9 cellular contexts compared by ENCODE assay signal in genomic region chr10:50653142-50653541, GRCh38. TPM values are rescaled to one million over a fixed set of nuclear protein-coding genes. Genes with fewer than 3 reads are reported as not detected.
DNase-seq lines count a peak whose midpoint lies in the region; ATAC-seq, FAIRE-seq and TF ChIP-seq lines count a peak whose summit lies in the region.
"Had no signal": no experiment of that assay in that cellular context is flagged by ENCODE, and none has a peak within 500 bp of the region (broad histone marks: within the 10 kb centered on the region; RNA-seq: fewer than 3 reads in every experiment).

No MANE protein-coding gene starts in this region.

- H3K4me1 ChIP-seq in IMR-90 (ENCODE audit: control insufficient read depth, insufficient read depth, low read length): peaks cover 4% of the 10 kb centered on the region
- peaks cover 11 to 19% of the 10 kb centered on the region in 2 experiments; a peak in 4 of 5 replicates for H3K4me1 ChIP-seq in K562 (replicated peaks in 1 of 2; ENCODE audit: control insufficient read depth in 2 of 2, insufficient read depth in 2 of 2, low read length in 2 of 2)
- no peaks in the 10 kb centered on the region for H3K4me1 ChIP-seq in keratinocyte (ENCODE audit: control insufficient read depth, extremely low read depth, insufficient read depth, low read length)
- H3K4me1 ChIP-seq in upper lobe of right lung: peaks cover 6% of the 10 kb centered on the region
- H3K4me1 ChIP-seq: HAP-1 had no signal

- no peak for TF ChIP-seq EP300 in K562 (IDR thresholded peaks at IDR 0.05; ENCODE audit: low read length)

- dilution Hi-C loops in IMR-90 (cut with HindIII; ENCODE audit: low sequenced_read_pairs, unreplicated experiment) (no loop called here), keratinocyte (cut with MboI; ENCODE audit: extremely low pct_ligation_motif_present, low sequenced_read_pairs) (no loop called here)

- no peak for DNase-seq in GM10248 (ENCODE audit: extremely low spot score)
- DNase-seq in IMR-90: peak; percentile 47
- DNase-seq in K562 (ENCODE audit: extremely low read depth in 1 of 4, low spot score in 3 of 4): peak in 3 of 4 experiments; percentile 24 to 62 (median 47)
- DNase-seq in keratinocyte (ENCODE audit: low read depth, low spot score): no peak
- no peak for DNase-seq in upper lobe of right lung
- no peak for DNase-seq in NCI-H526 treated with DMSO at 0.1 percent for 48 hours (lab: John Stamatoyannopoulos, UW)

- no peak overlapping the region for H4K8ac ChIP-seq in IMR-90 (ENCODE audit: low read depth in 2 of 2, low read length in 2 of 2)

- H3K14ac ChIP-seq in IMR-90 (replicated peaks; ENCODE audit: low read depth, low read length): no peak overlapping the region; the same call in 1 of the 2 replicates

- H3K9me1 ChIP-seq in IMR-90 (ENCODE audit: insufficient read depth, low read length): no peaks in the 10 kb centered on the region
- H3K9me1 ChIP-seq in K562 (ENCODE audit: control insufficient read depth, insufficient read depth, low read length): no peaks in the 10 kb centered on the region
- H3K9me1 ChIP-seq in keratinocyte (ENCODE audit: control insufficient read depth, extremely low read depth, insufficient read depth, low read length): no peaks in the 10 kb centered on the region

- H3K79me1 ChIP-seq in IMR-90 (ENCODE audit: low read depth in 1 of 2, low read length in 2 of 2): no peaks in the 10 kb centered on the region; a peak in 1 of 4 replicates

- H2BK120ac ChIP-seq in IMR-90 (ENCODE audit: low read depth, low read length): no peak overlapping the region

- no peak overlapping the region for H2AK5ac ChIP-seq in IMR-90 (ENCODE audit: low read depth, low read length)

- BruUV-seq in IMR-90 (replicated peaks; lab: Mats Ljungman, UMichigan): no TSS peak
- no TSS peak for BruUV-seq in K562 (replicated peaks; lab: Mats Ljungman, UMichigan)

- no peak overlapping the region for H3K18ac ChIP-seq in IMR-90 (ENCODE audit: low read depth, low read length)

- TF ChIP-seq POLR2A in IMR-90 (IDR thresholded peaks at IDR 0.05; ENCODE audit: low read depth, low read length) (no peak), K562 (conservative IDR thresholded peaks at IDR 0.05) (no peak)

- H3K36me3 ChIP-seq in IMR-90 (ENCODE audit: control insufficient read depth, insufficient read depth, low read length) (no peaks in the 10 kb centered on the region), K562 (ENCODE audit: control insufficient read depth, insufficient read depth, low read length) (no peaks in the 10 kb centered on the region), keratinocyte (ENCODE audit: control insufficient read depth in 2 of 2, extremely low read depth in 1 of 2, insufficient read depth in 2 of 2, low read length in 2 of 2) (no peaks in the 10 kb centered on the region), upper lobe of right lung (no peaks in the 10 kb centered on the region)
- H3K36me3 ChIP-seq: HAP-1 had no signal

- H4K5ac ChIP-seq in IMR-90 (ENCODE audit: low read depth, low read length): no peak overlapping the region

- no peak overlapping the region for H2BK5ac ChIP-seq in IMR-90 (ENCODE audit: low read depth, low read length, poor library complexity, severe bottlenecking)

- FAIRE-seq in K562 (lab: Jason Lieb, UNC): peak; percentile 67
- FAIRE-seq in keratinocyte (lab: Jason Lieb, UNC): no peak

- peak; percentile 69 for TF ChIP-seq RAD21 in IMR-90 (IDR thresholded peaks at IDR 0.05; ENCODE audit: low read length)
- peak; percentile 53 to 75 for TF ChIP-seq RAD21 in K562 (CRISPR knock-in tag; conservative IDR thresholded peaks at IDR 0.05 in 1 of 2, IDR thresholded peaks at IDR 0.05 in 1 of 2)

- no peak overlapping the region for H3K4me3 ChIP-seq in IMR-90 (ENCODE audit: insufficient read depth, low read depth, low read length)
- no peak overlapping the region for H3K4me3 ChIP-seq in K562
- H3K4me3 ChIP-seq in keratinocyte (ENCODE audit: control insufficient read depth in 2 of 3, extremely low read depth in 1 of 3, insufficient read depth in 2 of 3, low read depth in 1 of 3, low read length in 3 of 3): no peak overlapping the region
- H3K4me3 ChIP-seq in upper lobe of right lung: no peak overlapping the region
- H3K4me3 ChIP-seq: HAP-1 had no signal

- H3K27ac ChIP-seq in 22Rv1: no peak overlapping the region
- no peak overlapping the region for H3K27ac ChIP-seq in IMR-90 (ENCODE audit: insufficient read depth, low read length)
- no peak overlapping the region for H3K27ac ChIP-seq in K562 (ENCODE audit: extremely low read depth, low read depth, low read length)
- H3K27ac ChIP-seq in keratinocyte (ENCODE audit: control insufficient read depth, insufficient read depth, low read length): no peak overlapping the region
- H3K27ac ChIP-seq in upper lobe of right lung: no peak overlapping the region

- in situ Hi-C loops in IMR-90 (cut with MboI; ENCODE audit: low sequenced_read_pairs): no loop called here
- in situ Hi-C loops in K562 (cut with MboI): no loop called here

- no peaks in the 10 kb centered on the region for H4K20me1 ChIP-seq in IMR-90 (ENCODE audit: insufficient read depth, low read length)
- H4K20me1 ChIP-seq in K562 (replicated peaks; ENCODE audit: control insufficient read depth, insufficient read depth, low read length): no peaks in the 10 kb centered on the region
- H4K20me1 ChIP-seq in keratinocyte (ENCODE audit: control insufficient read depth, extremely low read depth, insufficient read depth, low read length): no peaks in the 10 kb centered on the region

- WGBS in IMR-90 (ENCODE audit: extremely low coverage in 2 of 2, insufficient read length in 1 of 2), 2 experiments: no CpG with 5 or more reads among the region's 3 CpGs
- WGBS in K562 (ENCODE audit: insufficient coverage, low coverage, missing lambda C conversion rate): 0% methylated on average over 3 of the region's 3 CpGs

- no peaks in the 10 kb centered on the region; the same call in 1 of the 2 replicates for H3K9me3 ChIP-seq in IMR-90 (ENCODE audit: control insufficient read depth, insufficient read depth, low read length)
- H3K9me3 ChIP-seq in K562 (replicated peaks; ENCODE audit: control insufficient read depth, insufficient read depth, low read depth, low read length): no peaks in the 10 kb centered on the region
- no peaks in the 10 kb centered on the region for H3K9me3 ChIP-seq in keratinocyte (ENCODE audit: control insufficient read depth, low read depth, low read length)
- H3K9me3 ChIP-seq in upper lobe of right lung: no peaks in the 10 kb centered on the region
- H3K9me3 ChIP-seq: HAP-1 had no signal

- no peaks in the 10 kb centered on the region for H3K27me3 ChIP-seq in IMR-90 (ENCODE audit: control insufficient read depth, insufficient read depth, low read length)
- no peaks in the 10 kb centered on the region for H3K27me3 ChIP-seq in K562 (ENCODE audit: control insufficient read depth in 2 of 2, insufficient read depth in 2 of 2, low read length in 2 of 2)
- no peaks in the 10 kb centered on the region for H3K27me3 ChIP-seq in keratinocyte (ENCODE audit: control insufficient read depth, extremely low read depth, insufficient read depth, low read length)
- H3K27me3 ChIP-seq in upper lobe of right lung: no peaks in the 10 kb centered on the region

- no peak overlapping the region for H2BK20ac ChIP-seq in IMR-90 (ENCODE audit: low read depth, low read length)

- intact Hi-C loops in IMR-90 (cut with micrococcal nuclease) (no loop called here), K562 (cut with micrococcal nuclease) (loop anchor here (2.0 to 5.0 kb wide), 2 partner anchors 28 to 361 kb away; no protein-coding TSS in a partner anchor), upper lobe of right lung (cut with DNase I) (no loop called here)

- no peak overlapping the region for H4K91ac ChIP-seq in IMR-90 (ENCODE audit: insufficient read depth, low read depth, low read length)

- H2AFZ ChIP-seq in IMR-90 (replicated peaks; ENCODE audit: low read length, poor library complexity) (no peak overlapping the region), K562 (ENCODE audit: low read depth, low read length) (peak overlapping the region; percentile 49; the same call in 1 of the 2 replicates), keratinocyte (ENCODE audit: control insufficient read depth, low read length) (no peak overlapping the region)

- H3K4ac ChIP-seq in IMR-90 (ENCODE audit: low read depth, low read length): no peak overlapping the region

- TF ChIP-seq CTCF in 22Rv1 (IDR thresholded peaks at IDR 0.05) (peak; percentile 77), GM10248 (IDR thresholded peaks at IDR 0.05; ENCODE audit: control extremely low read depth, extremely low read depth, low read depth, missing control alignments) (peak; percentile 43), IMR-90 (conservative IDR thresholded peaks at IDR 0.05; ENCODE audit: low read depth, low read length) (peak; percentile 65), K562 (IDR thresholded peaks at IDR 0.05 in 2 of 3, conservative IDR thresholded peaks at IDR 0.05 in 1 of 3; ENCODE audit: insufficient read depth in 2 of 3, low read depth in 1 of 3, low read length in 3 of 3) (peak; percentile 65 to 75 (median 65)), keratinocyte (optimal IDR thresholded peaks at IDR 0.05 in 1 of 3, IDR thresholded peaks at IDR 0.05 in 1 of 3, conservative IDR thresholded peaks at IDR 0.05 in 1 of 3; ENCODE audit: extremely low read depth in 1 of 3, insufficient read depth in 2 of 3, low read length in 3 of 3) (peak; percentile 38 to 66 (median 56)), upper lobe of right lung (IDR thresholded peaks at IDR 0.05) (peak; percentile 67)

- no peak overlapping the region; the same call in 2 of the 3 replicates for H2BK15ac ChIP-seq in IMR-90 (ENCODE audit: low read depth, low read length)

- POLR2A ChIA-PET in GM10248 (lab: Yijun Ruan, JAX) (no interaction called here), IMR-90 (lab: Charles Lee; ENCODE audit: unreplicated experiment) (no interaction called here), K562 (lab: Yijun Ruan, JAX) (interaction anchor here (0.5 kb wide), 1 partner anchor 96 kb away, joined by 3 read pairs; no protein-coding TSS in a partner anchor)

- H3K23ac ChIP-seq in IMR-90 (ENCODE audit: low read depth, low read length): no peak overlapping the region

- H3K56ac ChIP-seq in IMR-90 (ENCODE audit: extremely low read depth, insufficient read depth, low read length): no peak overlapping the region

- H3K4me2 ChIP-seq in IMR-90 (ENCODE audit: low read depth, low read length): peak overlapping the region; percentile 24; the same call in 1 of the 2 replicates
- H3K4me2 ChIP-seq in K562 (ENCODE audit: insufficient read depth, low read length): no peak overlapping the region; the same call in 1 of the 2 replicates
- H3K4me2 ChIP-seq in keratinocyte (ENCODE audit: control insufficient read depth, extremely low read depth, insufficient read depth, low read depth, low read length): no peak overlapping the region

- no peak overlapping the region for H3K9ac ChIP-seq in IMR-90 (ENCODE audit: low read depth, low read length)
- H3K9ac ChIP-seq in K562 (ENCODE audit: insufficient read depth in 1 of 2, low read depth in 2 of 2, low read length in 2 of 2): no peak overlapping the region
- H3K9ac ChIP-seq in keratinocyte (ENCODE audit: control insufficient read depth, extremely low read depth, insufficient read depth, low read length): no peak overlapping the region

- ATAC-seq in IMR-90 (ENCODE audit: low read depth) (peak; percentile 84), K562 (peak; percentile 75), upper lobe of right lung (peak; percentile 70), GM18520 (IDR thresholded peaks at IDR 0.05; ENCODE audit: unreplicated experiment) (no peak)

- CTCF ChIA-PET in GM10248 (lab: Yijun Ruan, JAX) (interaction anchor here (0.9 to 1.4 kb wide), 5 partner anchors 9 to 100 kb away, joined by 3 to 6 read pairs (median 3); no protein-coding TSS in a partner anchor), IMR-90 (lab: Yijun Ruan, JAX) (interaction anchor here (0.8 kb wide), 1 partner anchor 31 kb away, joined by 5 read pairs; no protein-coding TSS in a partner anchor), K562 (lab: Yijun Ruan, JAX; ENCODE audit: low intra/inter-chr PET ratio) (interaction anchor here (0.6 kb wide), 1 partner anchor 361 kb away, joined by 5 read pairs; no protein-coding TSS in a partner anchor)

- H3K79me2 ChIP-seq in K562 (ENCODE audit: control insufficient read depth, insufficient read depth, low read length) (peaks cover 23% of the 10 kb centered on the region; the same call in 2 of the 3 replicates), keratinocyte (ENCODE audit: control insufficient read depth, insufficient read depth, low read length) (no peaks in the 10 kb centered on the region)

- H2AK9ac ChIP-seq in IMR-90 (replicated peaks; ENCODE audit: low read depth, low read length, poor library complexity): no peak overlapping the region

RNA-seq across cellular contexts. Expression of gene SGMS1, which starts 29.4 kb away (rescaled TPM):
- 26.7 and 30.8 TPM in 2 replicates for total RNA-seq in IMR-90 (2012; rRNA removed)
- 9.8 and 12.1 TPM in 2 replicates for polyA plus RNA-seq in IMR-90 (2012; rRNA removed)
- polyA plus RNA-seq in IMR-90 (2012; cell fraction: cytosol; rRNA removed): 7.5 and 12.1 TPM in 2 replicates
- 6.0 and 7.7 TPM in 2 replicates for polyA plus RNA-seq in IMR-90 (2012; cell fraction: nucleus; rRNA removed; ENCODE audit: low replicate concordance)
- 267 and 295 TPM in 2 replicates for total RNA-seq in K562 (2011; cell fraction: chromatin; rRNA removed; ENCODE audit: low replicate concordance)
- total RNA-seq in K562 (2011; cell fraction: nucleolus; rRNA removed): 202 and 204 TPM in 2 replicates
- total RNA-seq in K562 (2011; cell fraction: nucleoplasm; rRNA removed): 277 and 388 TPM in 2 replicates
- total RNA-seq in K562 (2014; rRNA removed): 187 and 232 TPM in 2 replicates
- 82.2 and 82.5 TPM in 2 replicates for total RNA-seq in K562 (2014; rRNA removed; fragmentation: Illumina TruSeq; extraction: Trizol)
- total RNA-seq in K562 (2015; rRNA removed; fragmentation: Illumina TruSeq; extraction: Trizol): 82.3 and 83.8 TPM in 2 replicates
- 91.8 and 94.0 TPM in 2 replicates for total RNA-seq in K562 (2021)
- 69.8 and 89.6 TPM in 2 replicates for polyA plus RNA-seq in K562 (2011; rRNA removed)
- polyA plus RNA-seq in K562 (2011; cell fraction: cytosol; rRNA removed): 58.5 and 88.3 TPM in 2 replicates
- 74.4 and 107 TPM in 2 replicates for polyA plus RNA-seq in K562 (2011; cell fraction: nucleus; rRNA removed)
- polyA plus RNA-seq in K562 (2012): 27.2 and 40.1 TPM in 2 replicates
- 61.5 and 69.7 TPM in 2 replicates for polyA plus RNA-seq in K562 (2014; fragmentation: Illumina TruSeq; extraction: Trizol)
- polyA plus RNA-seq in K562 (2014; fragmentation: Nextera tagmentation; extraction: Ambion mirVana): 10 to 100 TPM; 22.6 to 25.3 TPM
- 63.2 and 82.2 TPM in 2 replicates for polyA plus RNA-seq in K562 (2014; rRNA removed)
- polyA minus RNA-seq in K562 (2011; rRNA and poly(A)+ RNA removed): 116 and 125 TPM in 2 replicates
- 75.6 and 79.4 TPM in 2 replicates for polyA minus RNA-seq in K562 (2011; cell fraction: cytosol; rRNA and poly(A)+ RNA removed)
- polyA minus RNA-seq in K562 (2011; cell fraction: nucleus; rRNA and poly(A)+ RNA removed): 297 and 317 TPM in 2 replicates
- polyA plus RNA-seq in keratinocyte: 16.3 to 18.3 TPM (median 16.7 TPM) in 3 replicates
- 96.4 TPM for polyA plus RNA-seq in keratinocyte (2011; ENCODE audit: low read depth)
- polyA plus RNA-seq in keratinocyte (2011; cell fraction: cytosol; rRNA removed): 9.7 and 12.7 TPM in 2 replicates
- 17.8 and 18.7 TPM in 2 replicates for polyA plus RNA-seq in keratinocyte (2011; cell fraction: nucleus; rRNA removed)
- polyA plus RNA-seq in keratinocyte (2012; ENCODE audit: low replicate concordance): 13.6 and 15.8 TPM in 2 replicates
- polyA minus RNA-seq in keratinocyte: 18.4 to 24.3 TPM (median 18.9 TPM) in 3 replicates
- 21.9 TPM for polyA minus RNA-seq in keratinocyte (2011; cell fraction: cytosol; rRNA and poly(A)+ RNA removed)
- polyA minus RNA-seq in keratinocyte (2011; cell fraction: nucleus; rRNA and poly(A)+ RNA removed): 31.7 and 46.4 TPM in 2 replicates
- 73.1 TPM for total RNA-seq in upper lobe of right lung

Comparison
In these comparisons a context has a peak if more than half of its experiments do, and no peak if none do; other contexts are left out.
1. DNase-seq: peak in IMR-90 (single experiment) and K562 (3 of 4); none in GM10248 (single experiment), keratinocyte (single experiment), upper lobe of right lung (single experiment) and NCI-H526 treated with DMSO at 0.1 percent for 48 hours (single experiment).
2. Peak in every context shown above with its lines, with median percentiles within 50 percentile points of each other: CTCF ChIP-seq.